8 cellular contexts compared by ENCODE assay signal in genomic region chr6:110537208-110538123, GRCh38.
DNase-seq lines count a peak whose midpoint lies in the region; ATAC-seq and TF ChIP-seq lines count a peak whose summit lies in the region.

No MANE protein-coding gene starts in this region.

- H3K36me3 Mint-ChIP-seq in T-helper 17 cell (ENCODE audit: low read depth): no peaks in the 10 kb centered on the region
- no peaks in the 10 kb centered on the region for H3K36me3 Mint-ChIP-seq in activated naive CD4-positive, alpha-beta T cell treated with anti-CD3 and anti-CD28 coated beads, Interleukin-2, amount 10 ng/mL, durations not matched to agents 7 days and 5 days

- WGBS in heart right ventricle, 2 donors: 62 to 69% methylated on average over 8 of the region's 8 CpGs

- H3K4me1 Mint-ChIP-seq in T-helper 17 cell: peaks cover 25% of the 10 kb centered on the region
- H3K4me1 Mint-ChIP-seq in activated naive CD4-positive, alpha-beta T cell treated with anti-CD3 and anti-CD28 coated beads, Interleukin-2, amount 10 ng/mL, durations not matched to agents 7 days and 5 days: peaks cover 14% of the 10 kb centered on the region

- H3K36me3 ChIP-seq in heart right ventricle (no peaks in the 10 kb centered on the region), right atrium auricular region (no peaks in the 10 kb centered on the region)

- H3K4me1 ChIP-seq in heart right ventricle: peaks cover 0 to 25% (median 10%) of the 10 kb centered on the region in 9 donors
- peaks cover 0 to 12% of the 10 kb centered on the region in 2 donors for H3K4me1 ChIP-seq in right atrium auricular region

- H3K27ac ChIP-seq in heart right ventricle (peak overlapping the region in 7 of 10 donors; percentile 14 to 57 (median 47)), right atrium auricular region (no peak overlapping the region)

- no peak overlapping the region for H3K4me3 ChIP-seq in heart right ventricle
- H3K4me3 ChIP-seq in right atrium auricular region: no peak overlapping the region
- H3K4me3 ChIP-seq in fibroblast of the aortic adventitia (ENCODE audit: low read depth, low read length): no peak overlapping the region

- no peaks in the 10 kb centered on the region for H3K27me3 Mint-ChIP-seq in T-helper 17 cell
- peaks cover 11% of the 10 kb centered on the region for H3K27me3 Mint-ChIP-seq in activated naive CD4-positive, alpha-beta T cell treated with anti-CD3 and anti-CD28 coated beads, Interleukin-2, amount 10 ng/mL, durations not matched to agents 7 days and 5 days

- peak overlapping the region; percentile 51 for H3K27ac Mint-ChIP-seq in T-helper 17 cell
- H3K27ac Mint-ChIP-seq in activated naive CD4-positive, alpha-beta T cell treated with anti-CD3 and anti-CD28 coated beads, Interleukin-2, amount 10 ng/mL, durations not matched to agents 7 days and 5 days: no peak overlapping the region

- H3K9me3 ChIP-seq in heart right ventricle (peaks cover 0 to 18% (median 0%) of the 10 kb centered on the region in 11 donors), right atrium auricular region (peaks cover 0 to 5% of the 10 kb centered on the region in 2 donors), T-helper 17 cell (ENCODE audit: control insufficient read depth, low read length, poor library complexity, severe bottlenecking) (no peaks in the 10 kb centered on the region)

- H3K4me3 Mint-ChIP-seq in T-helper 17 cell: no peak overlapping the region
- H3K4me3 Mint-ChIP-seq in activated naive CD4-positive, alpha-beta T cell treated with anti-CD3 and anti-CD28 coated beads, Interleukin-2, amount 10 ng/mL, durations not matched to agents 7 days and 5 days: no peak overlapping the region

- TF ChIP-seq CTCF in heart right ventricle (IDR thresholded peaks at IDR 0.05): no peak
- no peak for TF ChIP-seq CTCF in right atrium auricular region (IDR thresholded peaks at IDR 0.05)
- TF ChIP-seq CTCF in fibroblast of the aortic adventitia (IDR thresholded peaks at IDR 0.05; ENCODE audit: insufficient read depth, low read length): no peak

- H3K9me3 Mint-ChIP-seq in activated naive CD4-positive, alpha-beta T cell treated with anti-CD3 and anti-CD28 coated beads, Interleukin-2, amount 10 ng/mL, durations not matched to agents 7 days and 5 days: peaks cover 5% of the 10 kb centered on the region

- no peak for DNase-seq in heart right ventricle
- no peak for DNase-seq in right atrium auricular region (ENCODE audit: low spot score)
- no peak for DNase-seq in T-helper 17 cell
- DNase-seq in fibroblast of the aortic adventitia (ENCODE audit: low read depth): peak; percentile 98
- DNase-seq in stimulated activated naive CD8-positive, alpha-beta T cell treated with anti-CD3 and anti-CD28 coated beads, Interleukin-15, Interleukin-2, amounts not matched to agents 100 U/mL and 50 U/mL, for 24 hours: no peak
- no peak for DNase-seq in globus pallidus (ENCODE audit: low spot score)
- no peak for DNase-seq in activated naive CD4-positive, alpha-beta T cell treated with anti-CD3 and anti-CD28 coated beads, Interleukin-2, amount 10 ng/mL, durations not matched to agents 7 days and 5 days

- intact Hi-C loops in heart right ventricle (cut with DNase I): loop anchor here in 7 of 10 donors (5.0 to 10.0 kb wide), 7 partner anchors 117 to 447 kb away; partner anchors contain the start of genes AMD1 (in 2 of the 7), CDK19 (in 1 of the 7) and RPF2 (in 1 of the 7)

- peak in 5 of 8 donors; percentile 50 to 79 (median 70) for ATAC-seq in heart right ventricle
- no peak for ATAC-seq in T-helper 17 cell
- ATAC-seq in stimulated activated naive CD8-positive, alpha-beta T cell treated with anti-CD3 and anti-CD28 coated beads, Interleukin-15, Interleukin-2, amounts not matched to agents 100 U/mL and 50 U/mL, for 24 hours: peak; percentile 92
- no peak for ATAC-seq in GM21390 (IDR thresholded peaks at IDR 0.05; ENCODE audit: unreplicated experiment)

- H3K27me3 ChIP-seq in heart right ventricle (no peaks in the 10 kb centered on the region), right atrium auricular region (no peaks in the 10 kb centered on the region)

- CTCF ChIA-PET in activated naive CD4-positive, alpha-beta T cell treated with anti-CD3 and anti-CD28 coated beads, Interleukin-2, amount 10 ng/mL, durations not matched to agents 7 days and 5 days (lab: Charles Lee): interaction anchor here (0.7 to 1.6 kb wide), 2 partner anchors 11 to 96 kb away, joined by 3 read pairs; no protein-coding TSS in a partner anchor

Comparison
In these comparisons a context has a peak if more than half of its experiments do, and no peak if none do; other contexts are left out.
1. H3K27ac ChIP-seq: peak in heart right ventricle (7 of 10); none in right atrium auricular region (0 of 2).
2. ATAC-seq: peak in heart right ventricle (5 of 8) and stimulated activated naive CD8-positive, alpha-beta T cell treated with anti-CD3 and anti-CD28 coated beads, Interleukin-15, Interleukin-2, amounts not matched to agents 100 U/mL and 50 U/mL, for 24 hours (single experiment); none in T-helper 17 cell (single experiment) and GM21390 (single experiment).